Comparison of ENCODE assay signal across 8 cellular contexts in genomic region chr16:4614571-4615388, GRCh38. TPM values are rescaled to one million over a fixed set of nuclear protein-coding genes. Genes with fewer than 3 reads are reported as not detected.
DNase-seq lines count a peak whose midpoint lies in the region; ATAC-seq and TF ChIP-seq lines count a peak whose summit lies in the region.

Gene UBALD1, minus strand, starts transcription at chr16:4614888. Its CDS starts 91 bp downstream, at chr16:4614797.

- H3K4me3 ChIP-seq in BJ (ENCODE audit: low read depth, low read length), result peak within 1 kb of the TSS; percentile 83
- H3K4me3 ChIP-seq in colonic mucosa, result peak within 1 kb of the TSS; percentile 83

- TF ChIP-seq CTCF in BJ (IDR thresholded peaks at IDR 0.05; ENCODE audit: insufficient read depth, low read depth, low read length), result no peak
- no peak for TF ChIP-seq CTCF in colonic mucosa (IDR thresholded peaks at IDR 0.05)

- peaks cover 12% of the 10 kb centered on the region for H3K4me1 Mint-ChIP-seq in activated CD4-positive, alpha-beta T cell treated with anti-CD3 and anti-CD28 coated beads, Interleukin-2, amount 10 ng/mL, durations not matched to agents 24 days and 14 days

- DNase-seq in BJ (ENCODE audit: low read depth) (no peak), NCI-H510A treated with DMSO at 0.1 percent for 48 hours (lab: John Stamatoyannopoulos, UW) (peak; percentile 75), colonic mucosa (peak; percentile 89), left lobe of liver (ENCODE audit: low spot score) (peak; percentile 90)
- peak; percentile 95 for DNase-seq in activated CD4-positive, alpha-beta T cell treated with anti-CD3 and anti-CD28 coated beads, Interleukin-2, amount 10 ng/mL, durations not matched to agents 24 days and 14 days
- peak; percentile 65 for DNase-seq in stimulated activated CD4-positive, alpha-beta T cell treated with anti-CD3 and anti-CD28 coated beads, Interleukin-2, amount 100 ng/mL, for 4 hours (ENCODE audit: low read depth)

- peak within 1 kb of the TSS; percentile 94 for H3K27ac Mint-ChIP-seq in activated CD4-positive, alpha-beta T cell treated with anti-CD3 and anti-CD28 coated beads, Interleukin-2, amount 10 ng/mL, durations not matched to agents 24 days and 14 days

- H3K9ac ChIP-seq in colonic mucosa (ENCODE audit: low read depth in 2 of 2, low read length in 2 of 2), result peak within 1 kb of the TSS; percentile 82 to 92

- TF ChIP-seq POLR2A in GM19193 (IDR thresholded peaks at IDR 0.05; ENCODE audit: extremely low read depth, insufficient read depth, insufficient read length), result peak; percentile 90

- no peaks in the 10 kb centered on the region for H3K9me3 ChIP-seq in colonic mucosa

- POLR2A ChIA-PET in BJ (lab: Charles Lee), result no interaction called here

- ATAC-seq in HG03378 (IDR thresholded peaks at IDR 0.05; ENCODE audit: unreplicated experiment) (peak; percentile 45), left lobe of liver (peak; percentile 67)

- H3K9me3 Mint-ChIP-seq in activated CD4-positive, alpha-beta T cell treated with anti-CD3 and anti-CD28 coated beads, Interleukin-2, amount 10 ng/mL, durations not matched to agents 24 days and 14 days, result no peaks in the 10 kb centered on the region

- intact Hi-C loops in activated CD4-positive, alpha-beta T cell treated with anti-CD3 and anti-CD28 coated beads, Interleukin-2, amount 10 ng/mL, durations not matched to agents 24 days and 14 days (cut with micrococcal nuclease), result loop anchor here (5.0 to 10.0 kb wide), 3 partner anchors 77 to 480 kb away; partner anchors contain the start of genes CDIP1, DNAJA3 and EEF2KMT
- intact Hi-C loops in colonic mucosa (cut with DNase I), result no loop called here

- CTCF ChIA-PET in BJ (lab: Yijun Ruan, JAX), result interaction anchor here (0.7 to 4.4 kb wide), 2 partner anchors 9 to 12 kb away, joined by 3 to 22 read pairs; partner anchors contain the start of gene MGRN1

- H3K36me3 ChIP-seq in BJ (ENCODE audit: control insufficient read depth, insufficient read depth, low read length), result no peaks in the 10 kb centered on the region; the same call in 1 of the 2 replicates
- no peaks in the 10 kb centered on the region for H3K36me3 ChIP-seq in colonic mucosa

- H3K4me1 ChIP-seq in colonic mucosa, result peaks cover 19% of the 10 kb centered on the region

- H3K36me3 Mint-ChIP-seq in activated CD4-positive, alpha-beta T cell treated with anti-CD3 and anti-CD28 coated beads, Interleukin-2, amount 10 ng/mL, durations not matched to agents 24 days and 14 days (ENCODE audit: low read depth), result peaks cover 3% of the 10 kb centered on the region

- H3K27me3 ChIP-seq in BJ (ENCODE audit: control insufficient read depth, insufficient read depth, low read length) (no peaks in the 10 kb centered on the region), colonic mucosa (no peaks in the 10 kb centered on the region)

- no peaks in the 10 kb centered on the region for H3K27me3 Mint-ChIP-seq in activated CD4-positive, alpha-beta T cell treated with anti-CD3 and anti-CD28 coated beads, Interleukin-2, amount 10 ng/mL, durations not matched to agents 24 days and 14 days

- peak within 1 kb of the TSS; percentile 84 for H3K4me3 Mint-ChIP-seq in activated CD4-positive, alpha-beta T cell treated with anti-CD3 and anti-CD28 coated beads, Interleukin-2, amount 10 ng/mL, durations not matched to agents 24 days and 14 days

- peak within 1 kb of the TSS; percentile 92 for H3K27ac ChIP-seq in colonic mucosa

RNA-seq across cellular contexts. Expression of gene UBALD1, which starts in this region (rescaled TPM):
- 7.7 and 11.6 TPM in 2 replicates for polyA plus RNA-seq in BJ (2011; rRNA removed)
- 4.1 and 5.2 TPM in 2 replicates for polyA minus RNA-seq in BJ (2011; rRNA and poly(A)+ RNA removed)
- 17.2 and 20.5 TPM in 2 replicates for total RNA-seq in activated CD4-positive, alpha-beta T cell treated with anti-CD3 and anti-CD28 coated beads, Interleukin-2, amount 10 ng/mL, durations not matched to agents 24 days and 14 days
- total RNA-seq in colonic mucosa (10 to 100 TPM; 19.4 to 20.2 TPM), left lobe of liver (19.1 TPM)
